Comparison of ENCODE assay signal across 36 cellular contexts in the genomic region with DNA sequence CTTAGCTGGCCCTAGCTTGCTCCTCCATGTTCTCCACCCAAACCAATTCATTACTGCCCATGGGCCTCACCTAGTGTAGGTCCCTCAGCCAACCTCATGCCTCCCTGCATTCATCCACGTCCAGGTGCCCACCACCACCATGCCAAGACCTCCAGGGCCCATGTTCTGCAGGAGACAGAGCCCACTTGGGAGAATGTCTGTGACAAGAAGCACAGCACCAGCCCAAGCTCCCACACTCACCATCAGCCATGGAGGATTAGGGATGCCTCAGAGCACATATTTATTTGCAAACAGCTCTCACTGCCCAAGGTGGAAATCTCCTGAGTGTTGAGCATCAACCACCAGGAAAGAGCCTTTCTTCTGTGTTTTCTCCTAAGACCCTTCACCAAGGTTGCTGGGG. TPM values are rescaled to one million over a fixed set of nuclear protein-coding genes. Genes with fewer than 3 reads are reported as not detected.
"Had no signal": no experiment of that assay in that cellular context is flagged by ENCODE, and none has a peak within 500 bp of the region (broad histone marks: within the 10 kb centered on the region; RNA-seq: fewer than 3 reads in every experiment).

No MANE protein-coding gene starts in this region.

- DNase-seq: activated effector memory CD4-positive, alpha-beta T cell treated with anti-CD3 and anti-CD28 coated beads, Interleukin-2, amount 50 U/mL, for 16 hours; activated effector memory CD4-positive, alpha-beta T cell treated with Interleukin-2 at 50 U/mL for 16 hours; activated gamma-delta T cell; activated gamma-delta T cell treated with Interleukin-2 at 50 U/mL for 16 hours; activated naive CD4-positive, alpha-beta T cell; activated naive CD4-positive, alpha-beta T cell treated with anti-CD3 and anti-CD28 coated beads for 36 hours; activated naive CD4-positive, alpha-beta T cell treated with anti-CD3 and anti-CD28 coated beads, Interleukin-2, amount 10 ng/mL, durations not matched to agents 7 days and 5 days; activated naive CD4-positive, alpha-beta T cell treated with anti-CD3 and anti-CD28 coated beads, Interleukin-2, amount 50 U/mL, for 16 hours; activated naive CD4-positive, alpha-beta T cell treated with Interleukin-2 at 50 U/mL for 16 hours; activated naive CD8-positive, alpha-beta T cell treated with anti-CD3 and anti-CD28 coated beads for 36 hours; activated naive CD8-positive, alpha-beta T cell treated with anti-CD3 and anti-CD28 coated beads, Interleukin-2, amount 10 ng/mL, durations not matched to agents 7 days and 5 days; activated naive CD8-positive, alpha-beta T cell treated with anti-CD3 and anti-CD28 coated beads, Interleukin-2, amount 50 U/mL, for 24 hours; activated T-cell treated with anti-CD3 and anti-CD28 coated beads for 4 hours; activated T-cell treated with anti-CD3 and anti-CD28 coated beads, Interleukin-2, amount 50 U/mL, for 1 hour; activated T-cell treated with anti-CD3 and anti-CD28 coated beads, Interleukin-2, amount 50 U/mL, for 24 hours; activated T-cell treated with anti-CD3 and anti-CD28 coated beads, Interleukin-2, amount 50 U/mL, for 4 hours; activated T-cell treated with anti-CD3 and anti-CD28 coated beads, Interleukin-2, amount 50 U/mL, for 48 hours; activated T-cell treated with anti-CD3 and anti-CD28 coated beads, Interleukin-2, amount 50 U/mL, for 72 hours; adrenal gland; amniotic stem cell; amygdala; anterior cingulate cortex; aorta; body of pancreas; brain microvascular endothelial cell; caudate nucleus; central memory CD4-positive, alpha-beta T cell; cerebellar nuclear complex had no signal

- ATAC-seq: activated naive CD4-positive, alpha-beta T cell treated with anti-CD3 and anti-CD28 coated beads, Interleukin-2, amount 50 U/mL, for 72 hours; activated naive CD8-positive, alpha-beta T cell treated with anti-CD3 and anti-CD28 coated beads, Interleukin-2, amount 50 U/mL, for 24 hours; activated T-cell treated with anti-CD3 and anti-CD28 coated beads, Interleukin-2, amount 50 U/mL, for 4 hours; activated T-cell treated with anti-CD3 and anti-CD28 coated beads, Interleukin-2, amount 50 U/mL, for 72 hours; activated T-helper 17 cell treated with anti-CD3 and anti-CD28 coated beads, Interleukin-2, amount 50 U/mL, for 72 hours; body of pancreas had no signal

- H3K27ac ChIP-seq: adrenal gland, ascending aorta, body of pancreas, brain microvascular endothelial cell, breast epithelium, cardiac muscle cell had no signal

- H3K36me3 ChIP-seq: adrenal gland, ascending aorta, brain microvascular endothelial cell, breast epithelium, cardiac muscle cell had no signal

- FAIRE-seq: astrocyte had no signal

- H3K27me3 ChIP-seq: adrenal gland, ascending aorta, body of pancreas, brain microvascular endothelial cell, breast epithelium, cardiac muscle cell had no signal

- H3K4me1 ChIP-seq: adrenal gland, ascending aorta, body of pancreas, breast epithelium had no signal

- H3K9me3 ChIP-seq: adrenal gland, ascending aorta, body of pancreas, breast epithelium had no signal

- H3K4me3 ChIP-seq: adrenal gland, ascending aorta, body of pancreas, breast epithelium, cardiac muscle cell had no signal

RNA-seq across cellular contexts. Expression of a gene that starts 43.4 kb away (rescaled TPM):
- total RNA-seq: activated naive CD4-positive, alpha-beta T cell treated with anti-CD3 and anti-CD28 coated beads for 36 hours; activated naive CD4-positive, alpha-beta T cell treated with anti-CD3 and anti-CD28 coated beads, Interleukin-2, amount 50 U/mL, for 72 hours; activated naive CD8-positive, alpha-beta T cell treated with anti-CD3 and anti-CD28 coated beads for 36 hours; activated naive CD8-positive, alpha-beta T cell treated with anti-CD3 and anti-CD28 coated beads, Interleukin-2, amount 10 ng/mL, durations not matched to agents 7 days and 5 days; activated T-cell treated with anti-CD3 and anti-CD28 coated beads, Interleukin-2, amount 50 U/mL, for 4 hours; activated T-cell treated with anti-CD3 and anti-CD28 coated beads, Interleukin-2, amount 50 U/mL, for 72 hours; activated T-helper 1 cell treated with anti-CD3 and anti-CD28 coated beads, Interleukin-12 subunit alpha, Interleukin-12 subunit beta, Interleukin-2, Interleukin-4 antibody, amounts not matched to agents 30 ng/mL and 10 ng/mL and 1 ng/mL, durations not matched to agents 14 hours and 24 hours and 36 hours; activated T-helper 17 cell treated with anti-CD3 and anti-CD28 coated beads, Interleukin-2, amount 50 U/mL, for 72 hours; activated T-helper 2 cell treated with anti-CD3 and anti-CD28 coated beads, Interferon-gamma antibody, Interleukin-2, Interleukin-4, amounts not matched to agents 10 μg/mL and 5 μg/mL and 100 μg/mL, durations not matched to agents 14 hours and 24 hours and 36 hours had no signal
